In the genomic region with DNA sequence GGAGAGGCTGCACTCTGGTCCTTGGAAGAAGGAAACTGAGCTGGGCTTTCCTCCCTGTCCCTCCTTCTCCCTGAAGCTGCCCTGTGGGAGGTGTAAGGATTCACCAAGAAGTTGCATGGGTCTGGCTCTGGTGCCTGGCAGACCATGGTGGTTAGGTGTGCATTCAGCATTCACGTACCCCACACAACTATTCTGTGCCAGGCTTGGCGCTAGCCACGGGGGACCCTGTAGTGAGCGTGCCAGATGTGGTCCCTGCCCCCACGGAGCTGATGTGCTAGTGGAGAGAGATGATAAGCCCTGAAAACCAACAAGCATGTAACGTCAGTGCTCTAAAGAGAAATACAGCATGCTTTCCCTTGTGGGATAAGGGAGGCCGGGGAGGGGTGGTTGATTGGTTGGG, we compare ENCODE assay signal across 19 cellular contexts. TPM values are rescaled to one million over a fixed set of nuclear protein-coding genes. Genes with fewer than 3 reads are reported as not detected.
DNase-seq lines count a peak whose midpoint lies in the region; ATAC-seq, FAIRE-seq and TF ChIP-seq lines count a peak whose summit lies in the region.
"Had no signal": no experiment of that assay in that cellular context is flagged by ENCODE, and none has a peak within 500 bp of the region (broad histone marks: within the 10 kb centered on the region; RNA-seq: fewer than 3 reads in every experiment).

No MANE protein-coding gene starts in this region.

- 72 to 75% methylated on average over 7 of the region's 7 CpGs for WGBS in heart right ventricle, 2 donors
- WGBS in aorta, 2 donors = 54 to 64% methylated on average over 7 of the region's 7 CpGs

- H3K4me3 Mint-ChIP-seq in activated T-helper 1 cell treated with anti-CD3 and anti-CD28 coated beads, Interleukin-12 subunit alpha, Interleukin-12 subunit beta, Interleukin-2, Interleukin-4 antibody, amounts not matched to agents 30 ng/mL and 10 ng/mL and 1 ng/mL, durations not matched to agents 14 hours and 24 hours and 36 hours = no peak overlapping the region
- H3K4me3 Mint-ChIP-seq in mesothelial cell of epicardium = no peak overlapping the region
- H3K4me3 Mint-ChIP-seq: H9, WTC11 had no signal

- no peaks in the 10 kb centered on the region for H3K27me3 ChIP-seq in left ventricle myocardium inferior (ENCODE audit: low read depth)
- no peaks in the 10 kb centered on the region for H3K27me3 ChIP-seq in heart right ventricle
- no peaks in the 10 kb centered on the region for H3K27me3 ChIP-seq in aorta (ENCODE audit: control insufficient read depth in 1 of 2, insufficient read depth in 2 of 2, low read length in 1 of 2)
- H3K27me3 ChIP-seq: pancreas, uterus had no signal

- intact Hi-C loops in left ventricle myocardium inferior (cut with micrococcal nuclease) = no loop called here
- intact Hi-C loops in heart right ventricle (cut with DNase I) = loop anchor here in 1 of 10 donors (2.0 to 5.0 kb wide), 2 partner anchors 51 to 332 kb away; no protein-coding TSS in a partner anchor
- intact Hi-C loops in activated T-helper 1 cell treated with anti-CD3 and anti-CD28 coated beads, Interleukin-12 subunit alpha, Interleukin-12 subunit beta, Interleukin-2, Interleukin-4 antibody, amounts not matched to agents 30 ng/mL and 10 ng/mL and 1 ng/mL, durations not matched to agents 14 hours and 24 hours and 36 hours (cut with micrococcal nuclease) = no loop called here
- intact Hi-C loops in kidney (cut with DNase I) = no loop called here
- intact Hi-C loops in aorta (cut with DNase I) = no loop called here

- peak; percentile 4 for DNase-seq in left ventricle myocardium inferior
- no peak for DNase-seq in heart right ventricle
- DNase-seq in activated T-helper 1 cell treated with anti-CD3 and anti-CD28 coated beads, Interleukin-12 subunit alpha, Interleukin-12 subunit beta, Interleukin-2, Interleukin-4 antibody, amounts not matched to agents 30 ng/mL and 10 ng/mL and 1 ng/mL, durations not matched to agents 14 hours and 24 hours and 36 hours (ENCODE audit: low spot score) = no peak
- peak; percentile 65 for DNase-seq in kidney
- DNase-seq in aorta = peak; percentile 20 to 70
- DNase-seq in mesothelial cell of epicardium (ENCODE audit: low spot score in 2 of 2, unreplicated experiment in 2 of 2) = no peak
- no peak for DNase-seq in NCI-H1436 treated with DMSO at 0.1 percent for 48 hours (lab: John Stamatoyannopoulos, UW)
- no peak for DNase-seq in activated T-cell treated with anti-CD3 and anti-CD28 coated beads, Interleukin-2, amount 50 U/mL, for 1 hour
- DNase-seq: amniotic stem cell, H9, NCI-H1694, NCI-H446 treated with DMSO at 0.1 percent for 48 hours, uterus had no signal

- no peaks in the 10 kb centered on the region for H3K9me3 Mint-ChIP-seq in activated T-helper 1 cell treated with anti-CD3 and anti-CD28 coated beads, Interleukin-12 subunit alpha, Interleukin-12 subunit beta, Interleukin-2, Interleukin-4 antibody, amounts not matched to agents 30 ng/mL and 10 ng/mL and 1 ng/mL, durations not matched to agents 14 hours and 24 hours and 36 hours
- no peaks in the 10 kb centered on the region for H3K9me3 Mint-ChIP-seq in mesothelial cell of epicardium
- H3K9me3 Mint-ChIP-seq: H9, WTC11 had no signal

- peaks cover 69% of the 10 kb centered on the region for H3K4me1 Mint-ChIP-seq in activated T-helper 1 cell treated with anti-CD3 and anti-CD28 coated beads, Interleukin-12 subunit alpha, Interleukin-12 subunit beta, Interleukin-2, Interleukin-4 antibody, amounts not matched to agents 30 ng/mL and 10 ng/mL and 1 ng/mL, durations not matched to agents 14 hours and 24 hours and 36 hours (ENCODE audit: low read depth)
- no peaks in the 10 kb centered on the region for H3K4me1 Mint-ChIP-seq in mesothelial cell of epicardium

- H3K4me1 ChIP-seq in left ventricle myocardium inferior (peaks cover 75% of the 10 kb centered on the region), heart right ventricle (peaks cover 9 to 72% (median 52%) of the 10 kb centered on the region in 9 donors), kidney (ENCODE audit: control insufficient read depth in 1 of 2, insufficient read depth in 1 of 2, low read depth in 1 of 2, low read length in 2 of 2) (no peaks in the 10 kb centered on the region), aorta (ENCODE audit: control insufficient read depth in 1 of 2, insufficient read depth in 2 of 2, low read length in 2 of 2) (no peaks in the 10 kb centered on the region)
- H3K4me1 ChIP-seq: pancreas, uterus had no signal

- H3K9ac ChIP-seq in kidney (ENCODE audit: low read length in 2 of 2) = no peak overlapping the region

- H3K9me3 ChIP-seq in left ventricle myocardium inferior (replicated peaks) = no peaks in the 10 kb centered on the region
- no peaks in the 10 kb centered on the region for H3K9me3 ChIP-seq in heart right ventricle
- H3K9me3 ChIP-seq in kidney (ENCODE audit: control insufficient read depth in 1 of 2, low read length in 2 of 2) = no peaks in the 10 kb centered on the region
- no peaks in the 10 kb centered on the region for H3K9me3 ChIP-seq in aorta (ENCODE audit: control insufficient read depth, low read length)
- H3K9me3 ChIP-seq: pancreas, uterus had no signal

- FAIRE-seq in kidney (lab: Jason Lieb, UNC) = no peak
- FAIRE-seq: islet of Langerhans, pancreas had no signal

- H3K27me3 Mint-ChIP-seq in activated T-helper 1 cell treated with anti-CD3 and anti-CD28 coated beads, Interleukin-12 subunit alpha, Interleukin-12 subunit beta, Interleukin-2, Interleukin-4 antibody, amounts not matched to agents 30 ng/mL and 10 ng/mL and 1 ng/mL, durations not matched to agents 14 hours and 24 hours and 36 hours (ENCODE audit: insufficient read depth) = no peaks in the 10 kb centered on the region
- peaks cover 5% of the 10 kb centered on the region for H3K27me3 Mint-ChIP-seq in mesothelial cell of epicardium (ENCODE audit: low read depth)

- no peak for ATAC-seq in heart right ventricle
- no peak for ATAC-seq in aorta (ENCODE audit: low FRiP score)
- ATAC-seq: pancreas had no signal

- H3K27ac Mint-ChIP-seq in activated T-helper 1 cell treated with anti-CD3 and anti-CD28 coated beads, Interleukin-12 subunit alpha, Interleukin-12 subunit beta, Interleukin-2, Interleukin-4 antibody, amounts not matched to agents 30 ng/mL and 10 ng/mL and 1 ng/mL, durations not matched to agents 14 hours and 24 hours and 36 hours = peak overlapping the region; percentile 71
- no peak overlapping the region for H3K27ac Mint-ChIP-seq in mesothelial cell of epicardium
- H3K27ac Mint-ChIP-seq: WTC11 had no signal

- H3K27ac ChIP-seq in left ventricle myocardium inferior (replicated peaks) (peak overlapping the region; percentile 48), heart right ventricle (peak overlapping the region in 5 of 10 donors; percentile 25 to 52 (median 35)), kidney (ENCODE audit: low read depth in 2 of 2, low read length in 2 of 2) (no peak overlapping the region), aorta (ENCODE audit: low read depth in 1 of 2, low read length in 2 of 2) (no peak overlapping the region)
- H3K27ac ChIP-seq: coronary artery, pancreas, SK-N-MC, uterus had no signal

- H3K4me3 ChIP-seq in left ventricle myocardium inferior = no peak overlapping the region
- H3K4me3 ChIP-seq in heart right ventricle = no peak overlapping the region
- no peak overlapping the region for H3K4me3 ChIP-seq in kidney (ENCODE audit: low read length in 2 of 2)
- no peak overlapping the region for H3K4me3 ChIP-seq in aorta (ENCODE audit: low read length in 2 of 2)
- H3K4me3 ChIP-seq: coronary artery, pancreas, SK-N-MC, skin epidermis, uterus had no signal

- H3K36me3 ChIP-seq in left ventricle myocardium inferior (peaks cover 14% of the 10 kb centered on the region), heart right ventricle (peaks cover 0 to 44% (median 0%) of the 10 kb centered on the region in 9 donors), kidney (ENCODE audit: control insufficient read depth in 1 of 2, insufficient read depth in 2 of 2, low read length in 2 of 2) (no peaks in the 10 kb centered on the region), aorta (ENCODE audit: control insufficient read depth in 1 of 2, insufficient read depth in 2 of 2, low read length in 1 of 2) (no peaks in the 10 kb centered on the region)
- H3K36me3 ChIP-seq: pancreas, uterus had no signal

- TF ChIP-seq CTCF in left ventricle myocardium inferior (IDR thresholded peaks at IDR 0.05; ENCODE audit: borderline replicate concordance) = no peak
- TF ChIP-seq CTCF in heart right ventricle (IDR thresholded peaks at IDR 0.05) = no peak
- TF ChIP-seq CTCF in kidney (IDR thresholded peaks at IDR 0.05; ENCODE audit: borderline replicate concordance, extremely low read depth, insufficient read depth) = no peak
- no peak for TF ChIP-seq CTCF in mesothelial cell of epicardium (IDR thresholded peaks at IDR 0.05; ENCODE audit: unreplicated experiment)

- peaks cover 52% of the 10 kb centered on the region for H3K36me3 Mint-ChIP-seq in activated T-helper 1 cell treated with anti-CD3 and anti-CD28 coated beads, Interleukin-12 subunit alpha, Interleukin-12 subunit beta, Interleukin-2, Interleukin-4 antibody, amounts not matched to agents 30 ng/mL and 10 ng/mL and 1 ng/mL, durations not matched to agents 14 hours and 24 hours and 36 hours (ENCODE audit: low read depth)
- H3K36me3 Mint-ChIP-seq in mesothelial cell of epicardium = no peaks in the 10 kb centered on the region
- H3K36me3 Mint-ChIP-seq: WTC11 had no signal

RNA-seq across cellular contexts. Expression of a gene that starts 48.8 kb away (rescaled TPM):
- 49.6 TPM for total RNA-seq in left ventricle myocardium inferior
- total RNA-seq in heart right ventricle = 10 to 100 TPM; 25.8 to 66.7 (median 35.2) TPM
- polyA plus RNA-seq in heart right ventricle = 10 to 100 TPM; 18.5 to 70.4 TPM
- 499 and 500 TPM in 2 replicates for total RNA-seq in activated T-helper 1 cell treated with anti-CD3 and anti-CD28 coated beads, Interleukin-12 subunit alpha, Interleukin-12 subunit beta, Interleukin-2, Interleukin-4 antibody, amounts not matched to agents 30 ng/mL and 10 ng/mL and 1 ng/mL, durations not matched to agents 14 hours and 24 hours and 36 hours
- 94.4 TPM for total RNA-seq in kidney
- polyA plus RNA-seq in kidney (ENCODE audit: insufficient read depth, low read depth, low replicate concordance) = 59.3 TPM
- total RNA-seq in aorta = 10 to 100 TPM; 44.1 to 64.6 TPM
- 10 to 100 TPM; 21.0 to 48.2 TPM for polyA plus RNA-seq in aorta
- 10.6 to 11.8 TPM (median 11.2 TPM) in 3 replicates for total RNA-seq in mesothelial cell of epicardium

Comparison
In these comparisons a context has a peak if more than half of its experiments do, and no peak if none do; other contexts are left out.
1. DNase-seq: peak in left ventricle myocardium inferior (single experiment), kidney (single experiment) and aorta (2 of 2); none in heart right ventricle (0 of 2), activated T-helper 1 cell treated with anti-CD3 and anti-CD28 coated beads, Interleukin-12 subunit alpha, Interleukin-12 subunit beta, Interleukin-2, Interleukin-4 antibody, amounts not matched to agents 30 ng/mL and 10 ng/mL and 1 ng/mL, durations not matched to agents 14 hours and 24 hours and 36 hours (single experiment), mesothelial cell of epicardium (0 of 2), NCI-H1436 treated with DMSO at 0.1 percent for 48 hours (single experiment) and activated T-cell treated with anti-CD3 and anti-CD28 coated beads, Interleukin-2, amount 50 U/mL, for 1 hour (single experiment).